2 cellular contexts compared by ENCODE assay signal in genomic region chr9:89675403-89675771, GRCh38.
TF ChIP-seq lines count a peak whose summit lies in the region.

No MANE protein-coding gene starts in this region.

TF ChIP-seq in liver, 16 proteins besides CTCF, POLR2A, EP300 and RAD21 (continued from another document):
- TF ChIP-seq ZBTB33 (IDR thresholded peaks at IDR 0.05) = no peak
- peak in 1 of 2 donors; percentile 22 for TF ChIP-seq HNF4A (conservative IDR thresholded peaks at IDR 0.05)
- TF ChIP-seq YY1 (IDR thresholded peaks at IDR 0.05) = peak; percentile 26
- peak in 1 of 2 donors; percentile 32 for TF ChIP-seq RXRA (IDR thresholded peaks at IDR 0.05)

TF ChIP-seq in HepG2, 621 proteins besides CTCF, POLR2A, EP300 and RAD21 (continued from another document):
- TF ChIP-seq CBX5 (CRISPR knock-in tag; IDR thresholded peaks at IDR 0.05; ENCODE audit: borderline replicate concordance) (no peak), SOX6 (IDR thresholded peaks at IDR 0.05) (no peak), SOX6 (CRISPR knock-in tag; IDR thresholded peaks at IDR 0.05) (no peak), ARHGAP35 (CRISPR knock-in tag; IDR thresholded peaks at IDR 0.05; ENCODE audit: borderline replicate concordance) (no peak), KLF9 (CRISPR knock-in tag; IDR thresholded peaks at IDR 0.05; ENCODE audit: low read depth) (no peak), RBM22 (optimal IDR thresholded peaks at IDR 0.05; ENCODE audit: low read length) (no peak), DPF2 (CRISPR knock-in tag; IDR thresholded peaks at IDR 0.05; ENCODE audit: borderline replicate concordance, low read depth) (no peak), ZBTB40 (IDR thresholded peaks at IDR 0.05) (no peak), ZBTB40 (CRISPR knock-in tag; IDR thresholded peaks at IDR 0.05) (no peak)
- TF ChIP-seq, protein P1, sequence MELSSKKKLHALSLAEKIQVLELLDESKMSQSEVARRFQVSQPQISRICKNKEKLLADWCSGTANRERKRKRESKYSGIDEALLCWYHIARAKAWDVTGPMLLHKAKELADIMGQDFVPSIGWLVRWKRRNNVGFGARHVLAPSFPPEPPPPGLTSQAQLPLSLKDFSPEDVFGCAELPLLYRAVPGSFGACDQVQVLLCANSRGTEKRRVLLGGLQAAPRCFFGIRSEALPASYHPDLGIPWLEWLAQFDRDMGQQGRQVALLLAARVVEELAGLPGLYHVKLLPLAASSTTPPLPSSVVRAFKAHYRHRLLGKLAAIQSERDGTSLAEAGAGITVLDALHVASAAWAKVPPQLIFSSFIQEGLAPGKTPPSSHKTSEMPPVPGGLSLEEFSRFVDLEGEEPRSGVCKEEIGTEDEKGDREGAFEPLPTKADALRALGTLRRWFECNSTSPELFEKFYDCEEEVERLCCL (CRISPR knock-in tag; IDR thresholded peaks at IDR 0.05; ENCODE audit: borderline replicate concordance) = no peak
- TF ChIP-seq, protein P2, sequence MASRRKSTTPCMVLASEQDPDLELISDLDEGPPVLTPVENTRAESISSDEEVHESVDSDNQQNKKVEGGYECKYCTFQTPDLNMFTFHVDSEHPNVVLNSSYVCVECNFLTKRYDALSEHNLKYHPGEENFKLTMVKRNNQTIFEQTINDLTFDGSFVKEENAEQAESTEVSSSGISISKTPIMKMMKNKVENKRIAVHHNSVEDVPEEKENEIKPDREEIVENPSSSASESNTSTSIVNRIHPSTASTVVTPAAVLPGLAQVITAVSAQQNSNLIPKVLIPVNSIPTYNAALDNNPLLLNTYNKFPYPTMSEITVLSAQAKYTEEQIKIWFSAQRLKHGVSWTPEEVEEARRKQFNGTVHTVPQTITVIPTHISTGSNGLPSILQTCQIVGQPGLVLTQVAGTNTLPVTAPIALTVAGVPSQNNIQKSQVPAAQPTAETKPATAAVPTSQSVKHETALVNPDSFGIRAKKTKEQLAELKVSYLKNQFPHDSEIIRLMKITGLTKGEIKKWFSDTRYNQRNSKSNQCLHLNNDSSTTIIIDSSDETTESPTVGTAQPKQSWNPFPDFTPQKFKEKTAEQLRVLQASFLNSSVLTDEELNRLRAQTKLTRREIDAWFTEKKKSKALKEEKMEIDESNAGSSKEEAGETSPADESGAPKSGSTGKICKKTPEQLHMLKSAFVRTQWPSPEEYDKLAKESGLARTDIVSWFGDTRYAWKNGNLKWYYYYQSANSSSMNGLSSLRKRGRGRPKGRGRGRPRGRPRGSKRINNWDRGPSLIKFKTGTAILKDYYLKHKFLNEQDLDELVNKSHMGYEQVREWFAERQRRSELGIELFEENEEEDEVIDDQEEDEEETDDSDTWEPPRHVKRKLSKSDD (CRISPR knock-in tag; IDR thresholded peaks at IDR 0.05; ENCODE audit: low read depth) = no peak
- TF ChIP-seq, protein P3, sequence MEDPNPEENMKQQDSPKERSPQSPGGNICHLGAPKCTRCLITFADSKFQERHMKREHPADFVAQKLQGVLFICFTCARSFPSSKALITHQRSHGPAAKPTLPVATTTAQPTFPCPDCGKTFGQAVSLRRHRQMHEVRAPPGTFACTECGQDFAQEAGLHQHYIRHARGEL (CRISPR knock-in tag; IDR thresholded peaks at IDR 0.05) = no peak
